Comparison of ENCODE assay signal across 11 cellular contexts in the genomic region with DNA sequence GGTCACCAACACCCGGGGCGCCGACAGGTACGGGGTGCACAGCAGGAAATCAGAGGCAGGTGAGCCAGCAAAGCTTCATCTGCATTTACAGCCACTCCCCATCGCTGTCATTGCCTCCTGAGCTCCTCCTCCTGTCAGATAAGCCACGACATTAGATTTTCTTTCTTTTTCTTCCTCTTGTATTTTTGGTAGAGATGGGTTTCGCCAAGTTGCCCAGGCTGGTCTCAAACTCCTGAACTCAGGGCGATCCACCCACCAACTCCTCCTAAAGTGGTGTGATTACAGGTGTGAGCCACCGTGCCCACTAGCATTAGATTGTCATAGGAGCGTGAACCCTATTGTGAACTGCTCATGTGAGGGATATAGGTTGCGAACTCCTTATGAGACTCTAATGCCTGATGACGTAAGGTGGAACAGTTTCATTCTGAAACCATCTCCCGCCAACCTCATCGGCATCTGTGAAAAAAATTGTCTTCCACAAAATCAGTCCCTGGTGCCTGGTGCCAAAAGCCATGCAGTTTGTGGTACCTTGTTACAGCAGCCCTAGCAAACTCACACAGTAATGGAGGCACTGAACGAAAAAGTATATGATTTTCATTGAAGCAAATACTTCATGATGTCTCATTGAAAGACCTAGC. TPM values are rescaled to one million over a fixed set of nuclear protein-coding genes. Genes with fewer than 3 reads are reported as not detected.
DNase-seq lines count a peak whose midpoint lies in the region; ATAC-seq, FAIRE-seq and TF ChIP-seq lines count a peak whose summit lies in the region.
"Had no signal": no experiment of that assay in that cellular context is flagged by ENCODE, and none has a peak within 500 bp of the region (broad histone marks: within the 10 kb centered on the region; RNA-seq: fewer than 3 reads in every experiment).

No MANE protein-coding gene starts in this region.

- H3K9me2 ChIP-seq in PC-9 (ENCODE audit: insufficient read depth): no peaks in the 10 kb centered on the region

- H3K79me1 ChIP-seq in mesendoderm (ENCODE audit: low read length): no peaks in the 10 kb centered on the region

- H3K27me3 ChIP-seq in PC-9 (ENCODE audit: insufficient read depth, low read depth): no peaks in the 10 kb centered on the region
- H3K27me3 ChIP-seq in GM12878 (replicated peaks in 1 of 2; ENCODE audit: control insufficient read depth in 2 of 2, insufficient read depth in 2 of 2, low read length in 1 of 2): peaks cover 1 to 2% of the 10 kb centered on the region in 2 experiments; a peak in 2 of 4 replicates
- peaks cover 5% of the 10 kb centered on the region for H3K27me3 ChIP-seq in HAP-1 (ENCODE audit: low read depth)
- no peaks in the 10 kb centered on the region for H3K27me3 ChIP-seq in mesendoderm (ENCODE audit: insufficient read depth, low read length, poor library complexity)

- RAD21 ChIA-PET in GM12878 (lab: Charles Lee; ENCODE audit: unreplicated experiment): no interaction called here

- H3K4me3 Mint-ChIP-seq in nephron: peak overlapping the region; percentile 58 to 81 (median 60)

- H4K20me1 ChIP-seq in PC-9 (ENCODE audit: insufficient read depth) (no peaks in the 10 kb centered on the region; the same call in 1 of the 2 replicates), GM12878 (ENCODE audit: control insufficient read depth, insufficient read depth) (no peaks in the 10 kb centered on the region)

- no peak overlapping the region for H2BK120ac ChIP-seq in mesendoderm (ENCODE audit: low read depth, low read length)

- in situ Hi-C loops in GM12878 (cut with MboI): no loop called here
- in situ Hi-C loops in HAP-1 (cut with MboI; ENCODE audit: low sequenced_read_pairs): no loop called here

- no peak for FAIRE-seq in GM12878 (lab: Jason Lieb, UNC)

- no peak for TF ChIP-seq EP300 in GM12878 (IDR thresholded peaks at IDR 0.05; ENCODE audit: borderline replicate concordance in 1 of 2, control insufficient read depth in 1 of 2, low read depth in 2 of 2, low read length in 2 of 2)

- no peaks in the 10 kb centered on the region for H3K9me3 ChIP-seq in PC-9 (ENCODE audit: insufficient read depth, low read depth)
- no peaks in the 10 kb centered on the region for H3K9me3 ChIP-seq in GM12878 (replicated peaks; ENCODE audit: control insufficient read depth, insufficient read depth, low read length)
- no peaks in the 10 kb centered on the region for H3K9me3 ChIP-seq in HAP-1

- TF ChIP-seq POLR2A in GM12878 (IDR thresholded peaks at IDR 0.05; ENCODE audit: low read depth, low read length): no peak

- H3K4me2 ChIP-seq in PC-9 (peak overlapping the region; percentile 82), GM12878 (ENCODE audit: control insufficient read depth, insufficient read depth) (no peak overlapping the region), mesendoderm (ENCODE audit: low read length) (no peak overlapping the region)

- TF ChIP-seq CTCF in PC-9 (conservative IDR thresholded peaks at IDR 0.05) (no peak), GM12878 (IDR thresholded peaks at IDR 0.05 in 2 of 3, conservative IDR thresholded peaks at IDR 0.05 in 1 of 3; ENCODE audit: control insufficient read depth in 2 of 3, extremely low read depth in 1 of 3, insufficient read depth in 1 of 3, low read depth in 3 of 3, low read length in 3 of 3) (no peak), nephron (IDR thresholded peaks at IDR 0.05; ENCODE audit: unreplicated experiment in 3 of 3) (no peak)

- H2BK5ac ChIP-seq in mesendoderm (ENCODE audit: low read length): no peak overlapping the region

- H3K9ac ChIP-seq in GM12878 (ENCODE audit: control insufficient read depth, insufficient read depth, low read length) (no peak overlapping the region), mesendoderm (ENCODE audit: low read length) (no peak overlapping the region)

- peaks cover 11% of the 10 kb centered on the region for H3F3A ChIP-seq in PC-9 (ENCODE audit: insufficient read depth, low read depth)

- H3K27ac Mint-ChIP-seq in nephron: no peak overlapping the region

- H3K4me1 ChIP-seq in PC-9 (replicated peaks; ENCODE audit: insufficient read depth) (peaks cover 11% of the 10 kb centered on the region; the same call in 1 of the 2 replicates), GM12878 (ENCODE audit: control insufficient read depth, insufficient read depth, low read length) (peaks cover 14% of the 10 kb centered on the region; the same call in 1 of the 2 replicates), HAP-1 (peaks cover 4% of the 10 kb centered on the region), mesendoderm (ENCODE audit: control insufficient read depth, low read depth, low read length) (no peaks in the 10 kb centered on the region)

- no peak overlapping the region for H3K18ac ChIP-seq in mesendoderm (ENCODE audit: low read length)

- BruUV-seq in PC-9 (replicated peaks; lab: Mats Ljungman, UMichigan): TSS peak; percentile 32
- no TSS peak for BruUV-seq in GM12878 (replicated peaks; lab: Mats Ljungman, UMichigan)

- no peaks in the 10 kb centered on the region for H3K36me3 ChIP-seq in PC-9 (ENCODE audit: low read depth)
- no peaks in the 10 kb centered on the region for H3K36me3 ChIP-seq in GM12878 (ENCODE audit: control insufficient read depth in 2 of 2, insufficient read depth in 2 of 2, low read length in 1 of 2)
- H3K36me3 ChIP-seq in HAP-1 (replicated peaks): no peaks in the 10 kb centered on the region
- H3K36me3 ChIP-seq in mesendoderm (ENCODE audit: control insufficient read depth, insufficient read depth, low read length): no peaks in the 10 kb centered on the region

- H3K56ac ChIP-seq in mesendoderm (ENCODE audit: low read length): no peak overlapping the region

- CTCF ChIA-PET in PC-9 (lab: Charles Lee) (interaction anchor here (0.5 to 1.1 kb wide), 3 partner anchors 54 to 930 kb away, joined by 3 read pairs; no protein-coding TSS in a partner anchor), GM12878 (lab: Yijun Ruan, JAX) (interaction anchor here (1.0 to 1.6 kb wide), 2 partner anchors 414 to 437 kb away, joined by 3 to 8 read pairs; no protein-coding TSS in a partner anchor)

- H3K79me2 ChIP-seq in PC-9 (ENCODE audit: low read depth): peaks cover 15% of the 10 kb centered on the region; the same call in 1 of the 2 replicates
- H3K79me2 ChIP-seq in GM12878 (ENCODE audit: control insufficient read depth, insufficient read depth, low read length): no peaks in the 10 kb centered on the region
- no peaks in the 10 kb centered on the region for H3K79me2 ChIP-seq in mesendoderm (ENCODE audit: control insufficient read depth, insufficient read depth, low read length)

- H3K4me3 ChIP-seq in PC-9 (peak overlapping the region; percentile 76), GM12878 (no peak overlapping the region), HAP-1 (no peak overlapping the region), mesendoderm (ENCODE audit: low read length) (no peak overlapping the region)

- no peak overlapping the region for H4K5ac ChIP-seq in mesendoderm (ENCODE audit: low read length)

- SMC1A ChIA-PET in GM12878 (lab: Charles Lee; ENCODE audit: uncharacterized antibody, unreplicated experiment): interaction anchor here (0.9 kb wide), 1 partner anchor 306 kb away, joined by 3 read pairs; no protein-coding TSS in a partner anchor

- H2AFZ ChIP-seq in PC-9 (peak overlapping the region; percentile 96; the same call in 1 of the 2 replicates), GM12878 (ENCODE audit: control insufficient read depth, low read depth, low read length) (no peak overlapping the region)

- no peaks in the 10 kb centered on the region for H3K4me1 Mint-ChIP-seq in nephron

- peak; percentile 3 for DNase-seq in NCI-H2196 (lab: John Stamatoyannopoulos, UW; ENCODE audit: unreplicated experiment)
- DNase-seq in NCI-H2196 treated with DMSO at 0.1 percent for 48 hours (lab: John Stamatoyannopoulos, UW; ENCODE audit: unreplicated experiment): no peak
- DNase-seq in PC-9: peak; percentile 33 to 42
- DNase-seq in GM12878 (ENCODE audit: low read depth, low spot score): no peak
- no peak for DNase-seq in HAP-1 (ENCODE audit: low spot score in 2 of 2)
- no peak for DNase-seq in mesendoderm
- DNase-seq: 8988T; activated CD4-positive, CD25-positive, alpha-beta regulatory T cell treated with anti-CD3 and anti-CD28 coated beads, Interleukin-2, amount 50 U/mL, for 72 hours; IMR-90 had no signal

- H3K9me3 Mint-ChIP-seq in nephron: no peaks in the 10 kb centered on the region

- intact Hi-C loops in PC-9 (cut with micrococcal nuclease; ENCODE audit: unreplicated experiment) (loop anchor here (5.0 kb wide), 2 partner anchors 640 to 920 kb away; a partner anchor contains a TSS), GM12878 (cut with micrococcal nuclease; ENCODE audit: unreplicated experiment) (loop anchor here (5.0 to 10.0 kb wide), 3 partner anchors 278 to 520 kb away; a partner anchor contains a TSS)

- no peak overlapping the region for H2AK5ac ChIP-seq in mesendoderm (ENCODE audit: low read length)

- WGBS in GM12878 (ENCODE audit: insufficient coverage, insufficient replicate concordance, low lambda C conversion rate, missing lambda C conversion rate): 43% methylated on average over 15 of the region's 15 CpGs
- WGBS in mesendoderm (ENCODE audit: extremely low coverage, insufficient coverage, low lambda C conversion rate): no CpG with 5 or more reads among the region's 15 CpGs

- H3K36me3 Mint-ChIP-seq in nephron (ENCODE audit: low read depth): no peaks in the 10 kb centered on the region

- H3K23ac ChIP-seq in mesendoderm (ENCODE audit: low read length): no peak overlapping the region

- POLR2A ChIA-PET in PC-9 (lab: Charles Lee; ENCODE audit: unreplicated experiment) (interaction anchor here (0.7 kb wide), 1 partner anchor 1389 kb away, joined by 4 read pairs; no protein-coding TSS in a partner anchor), GM12878 (lab: Charles Lee) (no interaction called here)

- no peak overlapping the region for H4K8ac ChIP-seq in mesendoderm (ENCODE audit: low read depth, low read length)

- no peak overlapping the region for H3K4ac ChIP-seq in mesendoderm (ENCODE audit: low read depth, low read length)

- H3K27ac ChIP-seq in PC-9 (0 out of 2 replicates have a peak overlapping the region, but pooled peaks have one; percentile 77), GM12878 (ENCODE audit: control insufficient read depth, insufficient read depth) (no peak overlapping the region), mesendoderm (ENCODE audit: low read depth, low read length) (no peak overlapping the region)

- ATAC-seq in GM12878: no peak
- no peak for ATAC-seq in GM21515 (IDR thresholded peaks at IDR 0.05; ENCODE audit: unreplicated experiment)

- peak; percentile 6; the same call in 1 of the 2 replicates for TF ChIP-seq RAD21 in GM12878 (IDR thresholded peaks at IDR 0.05; ENCODE audit: insufficient read depth, low read depth, low read length)

- H3K27me3 Mint-ChIP-seq in nephron (ENCODE audit: low read depth): peaks cover 30% of the 10 kb centered on the region

- H2BK15ac ChIP-seq in mesendoderm (replicated peaks; ENCODE audit: low read depth): no peak overlapping the region

RNA-seq across cellular contexts. Expression of a gene that starts 1.5 kb away (rescaled TPM):
- 7.8 and 16.9 TPM in 2 replicates for total RNA-seq in PC-9 (2021)
- total RNA-seq in GM12878 (2013; cell fraction: nucleolus; rRNA removed): not detected in 2 replicates
- 0.71 and 0.73 TPM in 2 replicates for total RNA-seq in GM12878 (2014; rRNA removed)
- total RNA-seq in GM12878 (2014; rRNA removed; fragmentation: Illumina TruSeq; extraction: Trizol): 0.97 and 1.1 TPM in 2 replicates
- total RNA-seq in GM12878 (2021): 0.48 and 1.0 TPM in 2 replicates
- 0.08 TPM for polyA plus RNA-seq in GM12878 (2011; ENCODE audit: low read depth)
- polyA plus RNA-seq in GM12878 (2011; rRNA removed): not detected in 2 replicates
- not detected in 2 replicates for polyA plus RNA-seq in GM12878 (2011; cell fraction: cytosol; rRNA removed)
- polyA plus RNA-seq in GM12878 (2011; cell fraction: nucleus; rRNA removed): not detected in 2 replicates
- polyA plus RNA-seq in GM12878 (2012): 0.12 and 0.94 TPM in 2 replicates
- polyA plus RNA-seq in GM12878 (2014; fragmentation: Illumina TruSeq; extraction: Trizol): 1.2 TPM in 2 replicates
- polyA plus RNA-seq in GM12878 (2014; fragmentation: Nextera tagmentation; extraction: Ambion mirVana): under 1 TPM; 0.73 to 0.87 TPM
- polyA plus RNA-seq in GM12878 (2014; rRNA removed): 0.78 and 0.84 TPM in 2 replicates
- polyA plus RNA-seq in GM12878 (2016; fragmentation: Nextera tagmentation; extraction: Ambion mirVana): under 1 TPM; 0.62 to 0.82 TPM
- polyA minus RNA-seq in GM12878 (2011; rRNA and poly(A)+ RNA removed): not detected in 2 replicates
- polyA minus RNA-seq in GM12878 (2011; cell fraction: cytosol; rRNA and poly(A)+ RNA removed): not detected in 2 replicates
- not detected in 2 replicates for polyA minus RNA-seq in GM12878 (2011; cell fraction: nucleus; rRNA and poly(A)+ RNA removed)
- 2.5 TPM for polyA plus RNA-seq in mesendoderm (2013, experiment 1 of 2)
- 2.5 TPM for polyA plus RNA-seq in mesendoderm (2013, experiment 2 of 2)

RNA-seq across cellular contexts. Expression of a gene that starts 50.8 kb away (rescaled TPM):
- total RNA-seq in PC-9 (2021): 567 and 613 TPM in 2 replicates
- total RNA-seq in GM12878 (2013; cell fraction: nucleolus; rRNA removed): 110 and 114 TPM in 2 replicates
- total RNA-seq in GM12878 (2014; rRNA removed): 71.7 and 83.5 TPM in 2 replicates
- total RNA-seq in GM12878 (2014; rRNA removed; fragmentation: Illumina TruSeq; extraction: Trizol): 110 TPM in 2 replicates
- 221 and 234 TPM in 2 replicates for total RNA-seq in GM12878 (2021)
- polyA plus RNA-seq in GM12878 (2011; ENCODE audit: low read depth): 46.5 TPM
- 97.2 and 98.6 TPM in 2 replicates for polyA plus RNA-seq in GM12878 (2011; rRNA removed)
- 115 and 130 TPM in 2 replicates for polyA plus RNA-seq in GM12878 (2011; cell fraction: cytosol; rRNA removed)
- polyA plus RNA-seq in GM12878 (2011; cell fraction: nucleus; rRNA removed): 180 and 225 TPM in 2 replicates
- 88.0 and 148 TPM in 2 replicates for polyA plus RNA-seq in GM12878 (2012)
- polyA plus RNA-seq in GM12878 (2014; fragmentation: Illumina TruSeq; extraction: Trizol): 162 and 211 TPM in 2 replicates
- polyA plus RNA-seq in GM12878 (2014; fragmentation: Nextera tagmentation; extraction: Ambion mirVana): 100 to 1,000 TPM in 1 of 2 experiments, 10 to 100 TPM in 1; 49.1 to 113 TPM
- 116 and 123 TPM in 2 replicates for polyA plus RNA-seq in GM12878 (2014; rRNA removed)
- 100 to 1,000 TPM in 1 of 2 experiments, 10 to 100 TPM in 1; 25.9 to 169 TPM for polyA plus RNA-seq in GM12878 (2016; fragmentation: Nextera tagmentation; extraction: Ambion mirVana)
- 59.5 and 81.5 TPM in 2 replicates for polyA minus RNA-seq in GM12878 (2011; rRNA and poly(A)+ RNA removed)
- polyA minus RNA-seq in GM12878 (2011; cell fraction: cytosol; rRNA and poly(A)+ RNA removed): 34.6 and 35.9 TPM in 2 replicates
- 102 and 136 TPM in 2 replicates for polyA minus RNA-seq in GM12878 (2011; cell fraction: nucleus; rRNA and poly(A)+ RNA removed)
- 521 TPM for polyA plus RNA-seq in mesendoderm (2013, experiment 1 of 2)
- 518 TPM for polyA plus RNA-seq in mesendoderm (2013, experiment 2 of 2)

RNA-seq across cellular contexts. Expression of a gene that starts 58.9 kb away (rescaled TPM):
- 53.8 and 91.4 TPM in 2 replicates for total RNA-seq in PC-9 (2021)
- 143 and 161 TPM in 2 replicates for total RNA-seq in GM12878 (2013; cell fraction: nucleolus; rRNA removed)
- 30.6 and 34.2 TPM in 2 replicates for total RNA-seq in GM12878 (2014; rRNA removed)
- total RNA-seq in GM12878 (2014; rRNA removed; fragmentation: Illumina TruSeq; extraction: Trizol): 49.9 and 54.6 TPM in 2 replicates
- 41.9 and 43.0 TPM in 2 replicates for total RNA-seq in GM12878 (2021)
- polyA plus RNA-seq in GM12878 (2011; ENCODE audit: low read depth): 15.6 TPM
- 35.7 and 54.6 TPM in 2 replicates for polyA plus RNA-seq in GM12878 (2011; rRNA removed)
- polyA plus RNA-seq in GM12878 (2011; cell fraction: cytosol; rRNA removed): 8.9 and 9.1 TPM in 2 replicates
- 28.9 and 32.0 TPM in 2 replicates for polyA plus RNA-seq in GM12878 (2011; cell fraction: nucleus; rRNA removed)
- polyA plus RNA-seq in GM12878 (2012): 26.3 and 31.8 TPM in 2 replicates
- polyA plus RNA-seq in GM12878 (2014; fragmentation: Illumina TruSeq; extraction: Trizol): 30.9 and 39.6 TPM in 2 replicates
- polyA plus RNA-seq in GM12878 (2014; fragmentation: Nextera tagmentation; extraction: Ambion mirVana): 100 to 1,000 TPM; 151 to 161 TPM
- polyA plus RNA-seq in GM12878 (2014; rRNA removed): 53.1 and 55.9 TPM in 2 replicates
- polyA plus RNA-seq in GM12878 (2016; fragmentation: Nextera tagmentation; extraction: Ambion mirVana): 100 to 1,000 TPM; 215 to 217 TPM
- 16.3 and 21.9 TPM in 2 replicates for polyA minus RNA-seq in GM12878 (2011; rRNA and poly(A)+ RNA removed)
- polyA minus RNA-seq in GM12878 (2011; cell fraction: cytosol; rRNA and poly(A)+ RNA removed): 6.4 and 9.9 TPM in 2 replicates
- polyA minus RNA-seq in GM12878 (2011; cell fraction: nucleus; rRNA and poly(A)+ RNA removed): 48.8 and 74.1 TPM in 2 replicates
- 62.9 TPM for polyA plus RNA-seq in mesendoderm (2013, experiment 1 of 2)
- 61.1 TPM for polyA plus RNA-seq in mesendoderm (2013, experiment 2 of 2)

Comparison
In these comparisons a context has a peak if more than half of its experiments do, and no peak if none do; other contexts are left out.
1. DNase-seq: peak in NCI-H2196 (single experiment) and PC-9 (2 of 2); none in NCI-H2196 treated with DMSO at 0.1 percent for 48 hours (single experiment), GM12878 (single experiment), HAP-1 (0 of 2) and mesendoderm (single experiment).